ENCODE assay signal across 21 cellular contexts in the genomic region with DNA sequence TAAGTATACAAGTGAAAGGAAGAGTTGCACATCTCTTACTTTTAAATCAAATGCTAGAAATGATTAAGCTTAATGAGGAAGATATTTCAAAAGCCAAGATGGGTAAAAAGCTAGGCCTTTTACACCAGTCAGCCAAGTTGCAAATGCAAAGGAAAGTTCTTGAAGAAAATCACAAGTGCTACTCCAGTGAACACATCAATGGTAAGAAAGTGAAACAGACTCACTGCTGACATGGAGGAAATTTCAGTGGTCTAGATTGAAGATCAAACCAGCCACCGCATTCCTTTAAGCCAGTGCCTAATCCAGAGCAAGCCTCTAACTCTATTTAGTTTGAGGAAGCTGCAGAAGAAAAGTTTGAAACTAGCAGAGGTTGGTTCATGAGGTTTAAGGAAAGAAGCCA.
DNase-seq lines count a peak whose midpoint lies in the region; ATAC-seq lines count a peak whose summit lies in the region.
"Had no signal": no experiment of that assay in that cellular context is flagged by ENCODE, and none has a peak within 500 bp of the region (broad histone marks: within the 10 kb centered on the region; RNA-seq: fewer than 3 reads in every experiment).

No MANE protein-coding gene starts in this region.

- H3K36me3 Mint-ChIP-seq in activated CD4-positive, alpha-beta T cell treated with anti-CD3 and anti-CD28 coated beads, Interleukin-2, amount 10 ng/mL, durations not matched to agents 24 days and 14 days (ENCODE audit: low read depth) = peaks cover 26% of the 10 kb centered on the region
- peaks cover 34% of the 10 kb centered on the region for H3K36me3 Mint-ChIP-seq in activated naive CD8-positive, alpha-beta T cell treated with anti-CD3 and anti-CD28 coated beads, Interleukin-2, amount 10 ng/mL, durations not matched to agents 7 days and 5 days
- H3K36me3 Mint-ChIP-seq in activated naive CD8-positive, alpha-beta T cell treated with anti-CD3 and anti-CD28 coated beads, Interleukin-2, amount 50 U/mL, for 24 hours (ENCODE audit: low read depth) = peaks cover 47% of the 10 kb centered on the region
- H3K36me3 Mint-ChIP-seq in naive thymus-derived CD4-positive, alpha-beta T cell = peaks cover 0 to 20% (median 0%) of the 10 kb centered on the region in 5 donors
- H3K36me3 Mint-ChIP-seq: CD8-positive, alpha-beta memory T cell had no signal

- H3K27me3 ChIP-seq in naive thymus-derived CD4-positive, alpha-beta T cell (ENCODE audit: control insufficient read depth in 2 of 2, insufficient read depth in 2 of 2, low read length in 2 of 2) = no peaks in the 10 kb centered on the region

- DNase-seq in activated CD4-positive, alpha-beta T cell treated with anti-CD3 and anti-CD28 coated beads, Interleukin-2, amount 10 ng/mL, durations not matched to agents 24 days and 14 days = peak; percentile 73
- DNase-seq in activated CD4-positive, alpha-beta T cell treated with anti-CD3 and anti-CD28 coated beads, Interleukin-2, amount 50 U/mL, for 4 hours = no peak
- DNase-seq in activated naive CD8-positive, alpha-beta T cell treated with anti-CD3 and anti-CD28 coated beads, Interleukin-2, amount 10 ng/mL, durations not matched to agents 7 days and 5 days = no peak
- no peak for DNase-seq in activated naive CD8-positive, alpha-beta T cell treated with anti-CD3 and anti-CD28 coated beads, Interleukin-2, amount 50 U/mL, for 24 hours
- DNase-seq in MV-4-11 (lab: John Stamatoyannopoulos, UW) = peak; percentile 62
- DNase-seq in naive thymus-derived CD4-positive, alpha-beta T cell = peak in 2 of 9 donors; percentile 9 to 20
- DNase-seq in inferior parietal cortex (ENCODE audit: extremely low spot score) = no peak
- DNase-seq in AML-193 (lab: John Stamatoyannopoulos, UW) = no peak
- DNase-seq: 8988T; Calu3; CD8-positive, alpha-beta memory T cell; DMS153; NCI-H1105; NCI-H146; NCI-H2029 treated with DMSO at 0.1 percent for 48 hours; NCI-H226; NCI-H510A treated with DMSO at 0.1 percent for 48 hours; NCI-H748 treated with DMSO at 0.1 percent for 48 hours; NK-92 treated with Interleukin-12 subunit alpha and Interleukin-12 subunit beta, amount 100 ng/mL, for 24 hours had no signal

- no peaks in the 10 kb centered on the region for H3K36me3 ChIP-seq in naive thymus-derived CD4-positive, alpha-beta T cell (ENCODE audit: control insufficient read depth in 2 of 3, insufficient read depth in 3 of 3, low read length in 3 of 3)

- peak overlapping the region; percentile 25 for H3K27ac Mint-ChIP-seq in activated CD4-positive, alpha-beta T cell treated with anti-CD3 and anti-CD28 coated beads, Interleukin-2, amount 10 ng/mL, durations not matched to agents 24 days and 14 days
- peak overlapping the region; percentile 43 for H3K27ac Mint-ChIP-seq in activated naive CD8-positive, alpha-beta T cell treated with anti-CD3 and anti-CD28 coated beads, Interleukin-2, amount 10 ng/mL, durations not matched to agents 7 days and 5 days
- H3K27ac Mint-ChIP-seq in activated naive CD8-positive, alpha-beta T cell treated with anti-CD3 and anti-CD28 coated beads, Interleukin-2, amount 50 U/mL, for 24 hours = no peak overlapping the region
- peak overlapping the region in 5 of 9 donors; percentile 4 to 68 (median 23) for H3K27ac Mint-ChIP-seq in naive thymus-derived CD4-positive, alpha-beta T cell

- no peaks in the 10 kb centered on the region for H3K9me3 ChIP-seq in naive thymus-derived CD4-positive, alpha-beta T cell (ENCODE audit: control insufficient read depth in 2 of 3, low read length in 3 of 3)

- POLR2A ChIA-PET in activated naive CD8-positive, alpha-beta T cell treated with anti-CD3 and anti-CD28 coated beads, Interleukin-2, amount 10 ng/mL, durations not matched to agents 7 days and 5 days (lab: Charles Lee) = interaction anchor here (0.6 to 1.4 kb wide), 5 partner anchors 11 to 506 kb away, joined by 3 to 8 read pairs (median 4); no protein-coding TSS in a partner anchor
- POLR2A ChIA-PET in naive thymus-derived CD4-positive, alpha-beta T cell (lab: Charles Lee) = no interaction called here

- peaks cover 20% of the 10 kb centered on the region for H3K4me1 Mint-ChIP-seq in activated CD4-positive, alpha-beta T cell treated with anti-CD3 and anti-CD28 coated beads, Interleukin-2, amount 10 ng/mL, durations not matched to agents 24 days and 14 days
- peaks cover 20% of the 10 kb centered on the region for H3K4me1 Mint-ChIP-seq in activated naive CD8-positive, alpha-beta T cell treated with anti-CD3 and anti-CD28 coated beads, Interleukin-2, amount 10 ng/mL, durations not matched to agents 7 days and 5 days
- peaks cover 6% of the 10 kb centered on the region for H3K4me1 Mint-ChIP-seq in activated naive CD8-positive, alpha-beta T cell treated with anti-CD3 and anti-CD28 coated beads, Interleukin-2, amount 50 U/mL, for 24 hours
- H3K4me1 Mint-ChIP-seq in naive thymus-derived CD4-positive, alpha-beta T cell = peaks cover 0 to 33% (median 17%) of the 10 kb centered on the region in 7 donors

- H3K27ac ChIP-seq in naive thymus-derived CD4-positive, alpha-beta T cell (ENCODE audit: low read depth, low read length) = no peak overlapping the region
- H3K27ac ChIP-seq: C4-2B had no signal

- intact Hi-C loops in activated CD4-positive, alpha-beta T cell treated with anti-CD3 and anti-CD28 coated beads, Interleukin-2, amount 10 ng/mL, durations not matched to agents 24 days and 14 days (cut with micrococcal nuclease) = loop anchor here (1.0 kb wide), 1 partner anchor 34 kb away; no protein-coding TSS in a partner anchor
- intact Hi-C loops in naive thymus-derived CD4-positive, alpha-beta T cell (cut with micrococcal nuclease) = no loop called here

- peak; percentile 72 for ATAC-seq in activated naive CD8-positive, alpha-beta T cell treated with anti-CD3 and anti-CD28 coated beads, Interleukin-2, amount 10 ng/mL, durations not matched to agents 7 days and 5 days (ENCODE audit: low read depth)
- no peak for ATAC-seq in activated naive CD8-positive, alpha-beta T cell treated with anti-CD3 and anti-CD28 coated beads, Interleukin-2, amount 50 U/mL, for 24 hours
- no peak for ATAC-seq in naive thymus-derived CD4-positive, alpha-beta T cell
- ATAC-seq: K562 had no signal

- no peaks in the 10 kb centered on the region for H3K9me3 Mint-ChIP-seq in activated CD4-positive, alpha-beta T cell treated with anti-CD3 and anti-CD28 coated beads, Interleukin-2, amount 10 ng/mL, durations not matched to agents 24 days and 14 days
- no peaks in the 10 kb centered on the region for H3K9me3 Mint-ChIP-seq in activated naive CD8-positive, alpha-beta T cell treated with anti-CD3 and anti-CD28 coated beads, Interleukin-2, amount 10 ng/mL, durations not matched to agents 7 days and 5 days
- no peaks in the 10 kb centered on the region for H3K9me3 Mint-ChIP-seq in activated naive CD8-positive, alpha-beta T cell treated with anti-CD3 and anti-CD28 coated beads, Interleukin-2, amount 50 U/mL, for 24 hours
- no peaks in the 10 kb centered on the region for H3K9me3 Mint-ChIP-seq in naive thymus-derived CD4-positive, alpha-beta T cell
- H3K9me3 Mint-ChIP-seq: CD8-positive, alpha-beta memory T cell had no signal

- CTCF ChIA-PET in naive thymus-derived CD4-positive, alpha-beta T cell (lab: Charles Lee) = interaction anchor here (0.6 to 1.7 kb wide), 3 partner anchors 11 to 373 kb away, joined by 3 to 5 read pairs (median 3); no protein-coding TSS in a partner anchor

- peaks cover 0 to 6% of the 10 kb centered on the region in 2 donors for H3K4me1 ChIP-seq in naive thymus-derived CD4-positive, alpha-beta T cell (ENCODE audit: control insufficient read depth in 2 of 2, insufficient read depth in 2 of 2, low read length in 2 of 2)

- no peak overlapping the region for H3K4me3 Mint-ChIP-seq in activated CD4-positive, alpha-beta T cell treated with anti-CD3 and anti-CD28 coated beads, Interleukin-2, amount 10 ng/mL, durations not matched to agents 24 days and 14 days
- H3K4me3 Mint-ChIP-seq in activated naive CD8-positive, alpha-beta T cell treated with anti-CD3 and anti-CD28 coated beads, Interleukin-2, amount 10 ng/mL, durations not matched to agents 7 days and 5 days = peak overlapping the region; percentile 22
- H3K4me3 Mint-ChIP-seq in activated naive CD8-positive, alpha-beta T cell treated with anti-CD3 and anti-CD28 coated beads, Interleukin-2, amount 50 U/mL, for 24 hours = no peak overlapping the region
- H3K4me3 Mint-ChIP-seq in naive thymus-derived CD4-positive, alpha-beta T cell = peak overlapping the region in 1 of 10 donors; percentile 24
- H3K4me3 Mint-ChIP-seq: CD8-positive, alpha-beta memory T cell had no signal

- no peaks in the 10 kb centered on the region for H3K27me3 Mint-ChIP-seq in activated CD4-positive, alpha-beta T cell treated with anti-CD3 and anti-CD28 coated beads, Interleukin-2, amount 10 ng/mL, durations not matched to agents 24 days and 14 days
- H3K27me3 Mint-ChIP-seq in activated naive CD8-positive, alpha-beta T cell treated with anti-CD3 and anti-CD28 coated beads, Interleukin-2, amount 10 ng/mL, durations not matched to agents 7 days and 5 days = no peaks in the 10 kb centered on the region
- H3K27me3 Mint-ChIP-seq in activated naive CD8-positive, alpha-beta T cell treated with anti-CD3 and anti-CD28 coated beads, Interleukin-2, amount 50 U/mL, for 24 hours = no peaks in the 10 kb centered on the region
- no peaks in the 10 kb centered on the region for H3K27me3 Mint-ChIP-seq in naive thymus-derived CD4-positive, alpha-beta T cell
- H3K27me3 Mint-ChIP-seq: CD8-positive, alpha-beta memory T cell had no signal

- H3K4me3 ChIP-seq in naive thymus-derived CD4-positive, alpha-beta T cell (ENCODE audit: low read length) = no peak overlapping the region
- H3K4me3 ChIP-seq: K562 had no signal

Comparison
In these comparisons a context has a peak if more than half of its experiments do, and no peak if none do; other contexts are left out.
1. DNase-seq: peak in activated CD4-positive, alpha-beta T cell treated with anti-CD3 and anti-CD28 coated beads, Interleukin-2, amount 10 ng/mL, durations not matched to agents 24 days and 14 days (single experiment) and MV-4-11 (single experiment); none in activated CD4-positive, alpha-beta T cell treated with anti-CD3 and anti-CD28 coated beads, Interleukin-2, amount 50 U/mL, for 4 hours (0 of 2), activated naive CD8-positive, alpha-beta T cell treated with anti-CD3 and anti-CD28 coated beads, Interleukin-2, amount 10 ng/mL, durations not matched to agents 7 days and 5 days (single experiment), activated naive CD8-positive, alpha-beta T cell treated with anti-CD3 and anti-CD28 coated beads, Interleukin-2, amount 50 U/mL, for 24 hours (single experiment), inferior parietal cortex (single experiment) and AML-193 (0 of 2).